In the genomic region with DNA sequence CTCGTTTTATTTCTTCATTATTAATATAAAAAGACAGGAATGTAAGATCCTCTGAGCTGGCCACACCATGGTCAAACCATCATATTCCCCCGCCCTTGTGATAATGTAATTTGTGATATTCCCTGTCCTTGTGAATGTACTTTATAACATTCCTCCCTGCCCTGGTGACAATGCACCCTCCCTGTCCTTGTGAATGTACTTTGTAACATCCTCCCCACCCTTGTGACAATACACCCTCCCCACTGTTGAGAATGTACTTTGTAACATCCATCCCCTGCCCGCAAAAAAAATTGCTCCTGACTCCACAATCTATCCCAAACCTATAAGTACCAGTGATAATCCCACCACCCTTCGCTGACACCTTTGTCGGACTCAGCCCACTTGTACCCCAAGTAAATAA, we compare ENCODE assay signal across 1 cellular context.
TF ChIP-seq lines count a peak whose summit lies in the region.

No MANE protein-coding gene starts in this region.

TF ChIP-seq in K562, 482 proteins besides CTCF, POLR2A, EP300 and RAD21 (continued from another document):
- no peak for TF ChIP-seq ZNF23 (CRISPR knock-in tag; IDR thresholded peaks at IDR 0.05)
